In the genomic region with DNA sequence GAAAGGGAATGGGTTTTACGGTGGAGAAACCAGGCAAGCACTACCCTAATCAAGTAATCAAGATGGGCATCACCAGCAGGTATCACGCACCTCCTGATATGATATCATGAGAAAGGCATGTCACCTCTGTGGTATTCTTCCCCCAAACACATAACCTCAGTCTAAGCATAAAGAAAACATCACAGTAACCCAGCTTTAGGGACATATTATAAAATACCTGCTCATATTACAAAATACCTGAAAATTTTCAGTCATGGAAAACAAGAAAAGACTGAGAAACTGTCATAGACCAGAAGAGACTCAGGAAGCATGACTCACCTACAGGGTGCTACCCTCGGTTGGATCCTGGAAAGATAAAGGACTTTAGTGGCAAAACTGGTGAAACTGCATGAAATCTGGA, we compare ENCODE assay signal across 2 cellular contexts.
TF ChIP-seq lines count a peak whose summit lies in the region.

No MANE protein-coding gene starts in this region.

TF ChIP-seq in SK-N-SH, 30 proteins besides CTCF, POLR2A, EP300 and RAD21:
- TF ChIP-seq NFIC (IDR thresholded peaks at IDR 0.05; ENCODE audit: borderline replicate concordance) (no peak), FOSL2 (IDR thresholded peaks at IDR 0.05; ENCODE audit: borderline replicate concordance, low read depth) (0 out of 2 replicates have a peak, but pooled peaks have one; percentile 27)
TF ChIP-seq in SK-N-SH: peak in this region for 1.

TF ChIP-seq in endothelial cell of umbilical vein, 7 proteins besides CTCF, POLR2A, EP300 and RAD21:
- no peak for TF ChIP-seq GATA2 (IDR thresholded peaks at IDR 0.05; ENCODE audit: insufficient read depth, insufficient read length, low read depth, low read length)
- TF ChIP-seq MYC (IDR thresholded peaks at IDR 0.05; ENCODE audit: low read depth, low read length), result no peak
- TF ChIP-seq, protein P1, sequence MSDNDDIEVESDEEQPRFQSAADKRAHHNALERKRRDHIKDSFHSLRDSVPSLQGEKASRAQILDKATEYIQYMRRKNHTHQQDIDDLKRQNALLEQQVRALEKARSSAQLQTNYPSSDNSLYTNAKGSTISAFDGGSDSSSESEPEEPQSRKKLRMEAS (IDR thresholded peaks at IDR 0.05; ENCODE audit: insufficient read depth, insufficient read length), result no peak
- TF ChIP-seq POLR2AphosphoS5 (IDR thresholded peaks at IDR 0.05; ENCODE audit: insufficient read depth, low read depth, low read length), result no peak
- no peak for TF ChIP-seq EZH2 (IDR thresholded peaks at IDR 0.05; ENCODE audit: borderline replicate concordance, low read depth, low read length, severe bottlenecking)
- peak; percentile 55 for TF ChIP-seq FOS (IDR thresholded peaks at IDR 0.05; ENCODE audit: borderline replicate concordance, insufficient read depth, low read length)
- TF ChIP-seq JUN (IDR thresholded peaks at IDR 0.05; ENCODE audit: borderline replicate concordance, insufficient read depth, insufficient read length, low read depth), result peak; percentile 29
